In the genomic region with DNA sequence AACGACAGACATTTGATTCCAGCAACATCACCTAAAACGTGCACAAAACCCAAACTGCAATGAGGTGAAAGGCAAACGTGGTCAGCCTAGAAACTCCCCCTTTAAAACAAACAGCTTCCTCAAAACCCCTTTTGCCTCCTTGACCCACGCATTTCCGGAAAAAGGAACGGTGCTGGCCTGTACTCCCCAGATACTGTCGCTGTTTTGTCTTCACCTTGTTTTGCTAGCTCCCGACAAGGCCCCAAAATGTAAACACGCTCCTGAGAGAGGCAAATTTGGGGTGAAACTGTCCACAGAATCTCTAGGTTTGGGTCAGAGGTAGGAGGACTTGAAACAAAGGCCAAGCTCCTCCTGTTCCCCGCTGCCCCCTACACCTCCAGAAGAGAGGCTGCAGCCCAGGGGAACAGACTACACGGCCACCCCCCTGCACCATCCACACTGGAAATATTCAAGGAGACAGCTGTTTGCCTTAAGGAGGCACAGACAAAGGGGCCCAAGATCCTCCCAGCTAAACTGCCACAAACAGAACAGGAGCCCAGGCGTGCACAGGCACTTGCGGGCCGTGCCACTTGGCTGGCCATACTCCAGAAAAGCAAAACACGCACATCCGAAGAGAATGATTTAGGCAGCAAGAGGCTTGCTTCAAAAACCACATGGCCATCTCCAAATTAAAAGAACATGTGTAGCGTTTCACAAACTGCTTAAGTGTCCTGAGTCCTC, we compare ENCODE assay signal across 1 cellular context.
TF ChIP-seq lines count a peak whose summit lies in the region.

No MANE protein-coding gene starts in this region.

TF ChIP-seq in HCT116, 20 proteins besides CTCF, POLR2A, EP300 and RAD21 (continued from another document):
- TF ChIP-seq, protein P1, sequence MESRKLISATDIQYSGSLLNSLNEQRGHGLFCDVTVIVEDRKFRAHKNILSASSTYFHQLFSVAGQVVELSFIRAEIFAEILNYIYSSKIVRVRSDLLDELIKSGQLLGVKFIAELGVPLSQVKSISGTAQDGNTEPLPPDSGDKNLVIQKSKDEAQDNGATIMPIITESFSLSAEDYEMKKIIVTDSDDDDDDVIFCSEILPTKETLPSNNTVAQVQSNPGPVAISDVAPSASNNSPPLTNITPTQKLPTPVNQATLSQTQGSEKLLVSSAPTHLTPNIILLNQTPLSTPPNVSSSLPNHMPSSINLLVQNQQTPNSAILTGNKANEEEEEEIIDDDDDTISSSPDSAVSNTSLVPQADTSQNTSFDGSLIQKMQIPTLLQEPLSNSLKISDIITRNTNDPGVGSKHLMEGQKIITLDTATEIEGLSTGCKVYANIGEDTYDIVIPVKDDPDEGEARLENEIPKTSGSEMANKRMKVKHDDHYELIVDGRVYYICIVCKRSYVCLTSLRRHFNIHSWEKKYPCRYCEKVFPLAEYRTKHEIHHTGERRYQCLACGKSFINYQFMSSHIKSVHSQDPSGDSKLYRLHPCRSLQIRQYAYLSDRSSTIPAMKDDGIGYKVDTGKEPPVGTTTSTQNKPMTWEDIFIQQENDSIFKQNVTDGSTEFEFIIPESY (IDR thresholded peaks at IDR 0.05; ENCODE audit: extremely low read depth, insufficient replicate concordance, low read length) = no peak
- TF ChIP-seq EZH2phosphoT487 (IDR thresholded peaks at IDR 0.05; ENCODE audit: borderline replicate concordance) (no peak), EZH2 (IDR thresholded peaks at IDR 0.05) (no peak)
- TF ChIP-seq, protein P2, sequence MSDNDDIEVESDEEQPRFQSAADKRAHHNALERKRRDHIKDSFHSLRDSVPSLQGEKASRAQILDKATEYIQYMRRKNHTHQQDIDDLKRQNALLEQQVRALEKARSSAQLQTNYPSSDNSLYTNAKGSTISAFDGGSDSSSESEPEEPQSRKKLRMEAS (IDR thresholded peaks at IDR 0.05) = no peak
